In the genomic region with DNA sequence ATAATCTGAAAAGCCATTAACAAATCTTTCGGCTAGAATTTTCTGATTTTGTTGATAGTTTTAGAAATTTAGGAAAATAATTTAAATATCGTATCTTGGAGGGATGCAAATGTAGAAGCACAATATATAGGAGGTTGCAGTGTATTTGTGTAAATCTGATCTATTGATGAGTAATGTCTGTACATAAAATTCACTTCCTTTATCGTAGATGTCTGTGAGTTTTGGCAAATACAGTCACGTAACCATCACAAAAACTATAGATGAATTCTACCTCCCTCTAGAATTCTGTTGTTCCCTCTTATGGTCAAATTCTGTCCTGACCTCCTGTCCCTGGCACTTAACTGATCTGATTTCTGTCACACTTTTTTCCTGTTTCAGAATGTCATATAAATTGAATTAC, we compare ENCODE assay signal across 27 cellular contexts.
"Had no signal": no experiment of that assay in that cellular context is flagged by ENCODE, and none has a peak within 500 bp of the region (broad histone marks: within the 10 kb centered on the region; RNA-seq: fewer than 3 reads in every experiment).

No MANE protein-coding gene starts in this region.

- H3K9me3 Mint-ChIP-seq: nephron; neural progenitor cell; stimulated activated effector memory CD8-positive, alpha-beta T cell treated with anti-CD3 and anti-CD28 coated beads, Interleukin-12 subunit alpha, Interleukin-12 subunit beta, amount 100 ng/mL, for 72 hours had no signal

- H3K4me1 Mint-ChIP-seq: nephron, neural progenitor cell had no signal

- FAIRE-seq: small intestine had no signal

- H3K27me3 ChIP-seq: neural progenitor cell, ovary, right lobe of liver, sigmoid colon, stomach, thyroid gland, tibial nerve, upper lobe of left lung, vagina had no signal

- H3K4me3 Mint-ChIP-seq: nephron; neural progenitor cell; stimulated activated effector memory CD8-positive, alpha-beta T cell treated with anti-CD3 and anti-CD28 coated beads, Interleukin-12 subunit alpha, Interleukin-12 subunit beta, amount 100 ng/mL, for 72 hours; stimulated activated naive B cell treated with anti-CD40 and anti-IgM and Interleukin-4, amounts not matched to agents 10 μg/mL and 1 μg/mL and 100 μg/mL, for 72 hours; stimulated activated naive CD8-positive, alpha-beta T cell treated with anti-CD3 and anti-CD28 coated beads, Interleukin-15, Interleukin-2, amounts not matched to agents 100 ng/mL and 50 ng/mL, for 24 hours had no signal

- H3K4me2 ChIP-seq: neural progenitor cell had no signal

- H3K9me3 ChIP-seq: ovary, psoas muscle, right lobe of liver, sigmoid colon, stomach, thoracic aorta, thyroid gland, tibial nerve, upper lobe of left lung, vagina had no signal

- H3K36me3 ChIP-seq: neural progenitor cell, ovary, right lobe of liver, sigmoid colon, thoracic aorta, thyroid gland, vagina had no signal

- DNase-seq: occipital lobe; ovary; posterior cingulate gyrus; psoas muscle; right cardiac atrium; right lobe of liver; sigmoid colon; small intestine; stimulated activated CD4-positive, alpha-beta T cell treated with anti-CD3 and anti-CD28 coated beads, Interleukin-15, amount 100 ng/mL, for 24 hours; stimulated activated CD4-positive, alpha-beta T cell treated with anti-CD3 and anti-CD28 coated beads, Interleukin-2, amount 100 ng/mL, for 24 hours; stimulated activated CD4-positive, alpha-beta T cell treated with anti-CD3 and anti-CD28 coated beads, Interleukin-2, amount 100 ng/mL, for 48 hours; stimulated activated CD4-positive, alpha-beta T cell treated with anti-CD3 and anti-CD28 coated beads, Interleukin-4, amount 100 ng/mL, for 24 hours; stimulated activated naive B cell treated with anti-CD40 and anti-IgM and Interleukin-4, amounts not matched to agents 10 μg/mL and 1 μg/mL and 100 μg/mL, for 72 hours; stimulated activated naive CD4-positive, alpha-beta T cell treated with Interleukin-2 at 50 U/mL for 16 hours; stomach; thyroid gland; trophoblast cell; upper lobe of left lung had no signal

- H3K27ac Mint-ChIP-seq: nephron; neural progenitor cell; progenitor cell of endocrine pancreas; stimulated activated naive B cell treated with anti-CD40 and anti-IgM and Interleukin-4, amounts not matched to agents 10 μg/mL and 1 μg/mL and 100 μg/mL, for 72 hours; stimulated activated naive CD8-positive, alpha-beta T cell treated with anti-CD3 and anti-CD28 coated beads, Interleukin-15, Interleukin-2, amounts not matched to agents 100 ng/mL and 50 ng/mL, for 24 hours had no signal

- H3K27me3 Mint-ChIP-seq: progenitor cell of endocrine pancreas; stimulated activated naive B cell treated with anti-CD40 and anti-IgM and Interleukin-4, amounts not matched to agents 10 μg/mL and 1 μg/mL and 100 μg/mL, for 72 hours; stimulated activated naive CD8-positive, alpha-beta T cell treated with anti-CD3 and anti-CD28 coated beads, Interleukin-15, Interleukin-2, amounts not matched to agents 100 ng/mL and 50 ng/mL, for 24 hours had no signal

- H3K27ac ChIP-seq: neural progenitor cell, ovary, parathyroid adenoma, psoas muscle, right lobe of liver, sigmoid colon, stomach, thoracic aorta, thyroid gland, tibial nerve, upper lobe of left lung, vagina had no signal

- H3K4me1 ChIP-seq: parathyroid adenoma, psoas muscle, right lobe of liver, vagina had no signal

- H3K9ac ChIP-seq: neural progenitor cell, parathyroid adenoma had no signal

- H3K4me3 ChIP-seq: neural progenitor cell, ovary, psoas muscle, right lobe of liver, sigmoid colon, stomach, thoracic aorta, thyroid gland, tibial nerve, upper lobe of left lung, vagina had no signal

- H3K79me2 ChIP-seq: parathyroid adenoma had no signal

- H2AFZ ChIP-seq: neural progenitor cell, parathyroid adenoma had no signal

- ATAC-seq: psoas muscle; right cardiac atrium; right lobe of liver; stimulated activated effector memory CD8-positive, alpha-beta T cell treated with anti-CD3 and anti-CD28 coated beads, Interleukin-12 subunit alpha, Interleukin-12 subunit beta, amount 100 ng/mL, for 72 hours; stimulated activated naive B cell treated with anti-CD40 and anti-IgM and Interleukin-4, amounts not matched to agents 10 μg/mL and 1 μg/mL and 100 μg/mL, for 72 hours had no signal
